Comparison of ENCODE assay signal across 21 cellular contexts in the genomic region with DNA sequence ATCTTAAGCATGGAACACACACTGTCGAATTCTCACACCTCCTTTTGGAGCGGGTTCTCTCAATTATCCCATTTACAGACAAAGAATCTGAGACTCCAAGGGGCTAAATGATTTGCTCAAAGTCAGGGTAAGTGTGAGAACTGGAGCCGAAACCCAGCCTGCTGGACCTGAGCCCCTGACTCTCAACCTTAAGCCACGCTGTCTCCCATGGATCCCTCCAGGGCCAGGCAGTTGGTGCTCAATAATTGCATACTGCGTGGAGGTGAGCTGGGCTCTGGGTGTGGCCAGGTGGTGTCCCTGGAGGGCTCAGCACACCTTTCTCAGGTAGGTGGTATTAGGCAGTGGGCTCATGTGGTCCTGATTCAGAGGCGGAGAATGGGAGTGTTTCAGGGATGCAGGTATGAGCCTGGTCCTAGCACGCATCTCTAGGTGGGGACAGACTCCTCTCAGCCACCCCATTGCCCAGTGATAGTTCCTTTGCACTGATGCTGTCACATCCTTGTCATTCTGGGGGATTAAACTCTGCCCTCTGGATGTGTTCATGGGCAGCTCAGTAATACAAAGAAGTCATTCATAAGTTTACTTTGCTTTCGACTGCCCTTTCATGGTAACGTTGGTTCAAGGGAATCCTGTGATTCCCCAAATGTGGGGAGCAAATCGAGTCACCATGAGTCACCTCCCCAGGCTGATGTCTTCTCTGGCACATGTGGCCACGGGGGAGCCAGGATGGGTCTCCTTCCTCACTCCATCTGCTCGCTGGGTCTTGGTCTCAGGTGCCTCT.
A peak's percentile ranks its signal among the peaks of the same experiment; 100 is the strongest.
DNase-seq lines count a peak whose midpoint lies in the region; ATAC-seq, FAIRE-seq and TF ChIP-seq lines count a peak whose summit lies in the region.
"Had no signal": no experiment of that assay in that cellular context is flagged by ENCODE, and none has a peak within 500 bp of the region (broad histone marks: within the 10 kb centered on the region; RNA-seq: fewer than 3 reads in every experiment).

No MANE protein-coding gene starts in this region.

- ATAC-seq in activated CD4-positive, alpha-beta T cell treated with anti-CD3 and anti-CD28 coated beads for 36 hours = peak; percentile 51
- ATAC-seq in GM18868 (IDR thresholded peaks at IDR 0.05; ENCODE audit: unreplicated experiment) = no peak

- CTCF ChIA-PET in activated CD4-positive, alpha-beta T cell treated with anti-CD3 and anti-CD28 coated beads for 36 hours (lab: Charles Lee) = interaction anchor here (0.7 kb wide), 1 partner anchor 16 kb away, joined by 3 read pairs; no protein-coding TSS in a partner anchor

- no peak overlapping the region for H3K27ac Mint-ChIP-seq in activated CD4-positive, alpha-beta T cell treated with anti-CD3 and anti-CD28 coated beads for 36 hours
- H3K27ac Mint-ChIP-seq: CD4-positive, alpha-beta T cell had no signal

- H3K9me3 Mint-ChIP-seq in activated CD4-positive, alpha-beta T cell treated with anti-CD3 and anti-CD28 coated beads for 36 hours (ENCODE audit: low read depth) = no peaks in the 10 kb centered on the region
- H3K9me3 Mint-ChIP-seq: CD4-positive, alpha-beta T cell had no signal

- no peaks in the 10 kb centered on the region for H3K36me3 ChIP-seq in bronchial epithelial cell (ENCODE audit: control insufficient read depth, insufficient read depth, low read length)
- H3K36me3 ChIP-seq: BE2C, SJCRH30 had no signal

- H3K4me3 ChIP-seq in bronchial epithelial cell (ENCODE audit: low read depth, low read length) = no peak overlapping the region
- H3K4me3 ChIP-seq: SJCRH30 had no signal

- no peak overlapping the region for H3K4me3 Mint-ChIP-seq in activated CD4-positive, alpha-beta T cell treated with anti-CD3 and anti-CD28 coated beads for 36 hours
- H3K4me3 Mint-ChIP-seq: CD4-positive, alpha-beta T cell had no signal

- H3K27me3 Mint-ChIP-seq in activated CD4-positive, alpha-beta T cell treated with anti-CD3 and anti-CD28 coated beads for 36 hours = peaks cover 4% of the 10 kb centered on the region
- H3K27me3 Mint-ChIP-seq: CD4-positive, alpha-beta T cell had no signal

- no peaks in the 10 kb centered on the region for H3K36me3 Mint-ChIP-seq in activated CD4-positive, alpha-beta T cell treated with anti-CD3 and anti-CD28 coated beads for 36 hours (ENCODE audit: low read depth)

- H3K4me1 Mint-ChIP-seq in activated CD4-positive, alpha-beta T cell treated with anti-CD3 and anti-CD28 coated beads for 36 hours = no peaks in the 10 kb centered on the region

- no peak for DNase-seq in activated CD4-positive, alpha-beta T cell treated with anti-CD3 and anti-CD28 coated beads for 36 hours
- no peak for DNase-seq in activated CD4-positive, alpha-beta T cell treated with anti-CD3 and anti-CD28 coated beads, Interleukin-2, amount 50 U/mL, for 1 hour
- DNase-seq in A172 (ENCODE audit: low spot score) (peak; percentile 72), M059J (ENCODE audit: low read depth) (peak; percentile 53), bronchial epithelial cell (ENCODE audit: low read depth) (no peak), GM10266 (ENCODE audit: extremely low spot score) (no peak), AG20443 (ENCODE audit: low spot score) (no peak)
- DNase-seq: BE2C; CD4-positive, alpha-beta T cell; DMS153; KG1; MV-4-11; NCI-H1694 treated with DMSO at 0.1 percent for 48 hours; NCI-H226; NCI-H524; NCI-H82; OCI-M1; SJCRH30 had no signal

- H3K27me3 ChIP-seq in bronchial epithelial cell (ENCODE audit: control insufficient read depth, insufficient read depth, low read length) = peaks cover 12% of the 10 kb centered on the region
- H3K27me3 ChIP-seq: BE2C had no signal

- peak; percentile 58 for FAIRE-seq in bronchial epithelial cell (lab: Jason Lieb, UNC)
- FAIRE-seq: GM12891, H1 had no signal

- TF ChIP-seq CTCF in bronchial epithelial cell (IDR thresholded peaks at IDR 0.05; ENCODE audit: insufficient read depth, low read length, severe bottlenecking) (no peak), GM10266 (IDR thresholded peaks at IDR 0.05; ENCODE audit: control insufficient read depth, insufficient read depth, low read depth, missing control alignments) (no peak)

- POLR2A ChIA-PET in activated CD4-positive, alpha-beta T cell treated with anti-CD3 and anti-CD28 coated beads for 36 hours (lab: Charles Lee) = no interaction called here

- intact Hi-C loops in activated CD4-positive, alpha-beta T cell treated with anti-CD3 and anti-CD28 coated beads for 36 hours (cut with DNase I, micrococcal nuclease) = no loop called here

Comparison
In these comparisons a context has a peak if more than half of its experiments do, and no peak if none do; other contexts are left out.
1. DNase-seq: peak in A172 (single experiment) and M059J (single experiment); none in activated CD4-positive, alpha-beta T cell treated with anti-CD3 and anti-CD28 coated beads for 36 hours (single experiment), activated CD4-positive, alpha-beta T cell treated with anti-CD3 and anti-CD28 coated beads, Interleukin-2, amount 50 U/mL, for 1 hour (single experiment), bronchial epithelial cell (single experiment), GM10266 (single experiment) and AG20443 (single experiment).